In genomic region chr4:40842725-40843401, GRCh38 we compare ENCODE assay signal across 12 cellular contexts.
A peak's percentile ranks its signal among the peaks of the same experiment; 100 is the strongest.
DNase-seq lines count a peak whose midpoint lies in the region; ATAC-seq and TF ChIP-seq lines count a peak whose summit lies in the region.
"Had no signal": no experiment of that assay in that cellular context is flagged by ENCODE, and none has a peak within 500 bp of the region (broad histone marks: within the 10 kb centered on the region; RNA-seq: fewer than 3 reads in every experiment).

No MANE protein-coding gene starts in this region.

- TF ChIP-seq CTCF in endodermal cell (conservative IDR thresholded peaks at IDR 0.05) (no peak), nephron progenitor cell (IDR thresholded peaks at IDR 0.05) (no peak), foreskin keratinocyte (conservative IDR thresholded peaks at IDR 0.05) (no peak)

- no peak overlapping the region for H3K4me3 Mint-ChIP-seq in endodermal cell
- H3K4me3 Mint-ChIP-seq in nephron progenitor cell, result no peak overlapping the region
- H3K4me3 Mint-ChIP-seq: CD14-positive monocyte had no signal

- DNase-seq in DMS53 (lab: John Stamatoyannopoulos, UW) (peak; percentile 87), M059J (ENCODE audit: low read depth) (peak; percentile 96), endodermal cell (peak; percentile 57), nephron progenitor cell (no peak), inferior parietal cortex (ENCODE audit: extremely low spot score) (no peak), SHP77 (lab: John Stamatoyannopoulos, UW) (no peak), foreskin keratinocyte (no peak)
- DNase-seq: WERI-Rb-1 had no signal

- no peak overlapping the region for H3K27ac ChIP-seq in endodermal cell (ENCODE audit: low read depth, low read length)
- no peak overlapping the region for H3K27ac ChIP-seq in foreskin keratinocyte
- H3K27ac ChIP-seq: colonic mucosa, SJSA1, WERI-Rb-1 had no signal

- H3K9me3 Mint-ChIP-seq in endodermal cell (no peaks in the 10 kb centered on the region), nephron progenitor cell (no peaks in the 10 kb centered on the region)
- H3K9me3 Mint-ChIP-seq: CD14-positive monocyte had no signal

- no peaks in the 10 kb centered on the region for H3K36me3 ChIP-seq in endodermal cell (ENCODE audit: control insufficient read depth, insufficient read depth, low read length)
- H3K36me3 ChIP-seq: colonic mucosa, SJSA1, WERI-Rb-1 had no signal

- H3K4me1 Mint-ChIP-seq in endodermal cell, result peaks cover 16% of the 10 kb centered on the region
- H3K4me1 Mint-ChIP-seq in nephron progenitor cell, result peaks cover 66% of the 10 kb centered on the region

- H3K36me3 Mint-ChIP-seq in endodermal cell (ENCODE audit: low read depth), result peaks cover 7% of the 10 kb centered on the region
- H3K36me3 Mint-ChIP-seq in nephron progenitor cell (ENCODE audit: low read depth), result peaks cover 12% of the 10 kb centered on the region
- H3K36me3 Mint-ChIP-seq: CD14-positive monocyte had no signal

- H3K9ac ChIP-seq in endodermal cell (ENCODE audit: extremely low read depth, low read length, poor library complexity, severe bottlenecking), result no peak overlapping the region

- no peak overlapping the region for H3K4me3 ChIP-seq in endodermal cell (ENCODE audit: low read length)
- H3K4me3 ChIP-seq: colonic mucosa, SJSA1 had no signal

- H3K27me3 ChIP-seq in endodermal cell (ENCODE audit: control insufficient read depth, insufficient read depth, low read length, poor library complexity, severe bottlenecking) (no peaks in the 10 kb centered on the region), foreskin keratinocyte (no peaks in the 10 kb centered on the region)
- H3K27me3 ChIP-seq: colonic mucosa, SJSA1 had no signal

- peak overlapping the region; percentile 26 for H3K27ac Mint-ChIP-seq in endodermal cell
- H3K27ac Mint-ChIP-seq in nephron progenitor cell, result peak overlapping the region; percentile 93
- H3K27ac Mint-ChIP-seq: CD14-positive monocyte had no signal

- no peaks in the 10 kb centered on the region for H3K4me1 ChIP-seq in endodermal cell (ENCODE audit: control insufficient read depth, insufficient read depth, low read length)
- no peaks in the 10 kb centered on the region for H3K4me1 ChIP-seq in foreskin keratinocyte
- H3K4me1 ChIP-seq: colonic mucosa, SJSA1 had no signal

- ATAC-seq in HG02759 (IDR thresholded peaks at IDR 0.05; ENCODE audit: unreplicated experiment) (no peak), foreskin keratinocyte (no peak)

- H3K27me3 Mint-ChIP-seq in endodermal cell (ENCODE audit: insufficient read depth) (no peaks in the 10 kb centered on the region), nephron progenitor cell (ENCODE audit: low read depth, poor library complexity) (no peaks in the 10 kb centered on the region)

- H3K9me3 ChIP-seq in endodermal cell (ENCODE audit: control insufficient read depth, low read length), result no peaks in the 10 kb centered on the region
- H3K9me3 ChIP-seq: colonic mucosa, SJSA1 had no signal

- 82 to 86% methylated on average over 14 of the region's 14 CpGs for WGBS in endodermal cell (ENCODE audit: insufficient coverage in 1 of 2, insufficient read length in 1 of 2), 2 experiments

Comparison
In these comparisons a context has a peak if more than half of its experiments do, and no peak if none do; other contexts are left out.
1. DNase-seq: peak in DMS53 (single experiment), M059J (single experiment) and endodermal cell (single experiment); none in nephron progenitor cell (single experiment), inferior parietal cortex (single experiment), SHP77 (0 of 2) and foreskin keratinocyte (0 of 2).